24 cellular contexts compared by ENCODE assay signal in genomic region chr20:38065764-38066375, GRCh38. TPM values are rescaled to one million over a fixed set of nuclear protein-coding genes. Genes with fewer than 3 reads are reported as not detected.
A peak's percentile ranks its signal among the peaks of the same experiment; 100 is the strongest.
DNase-seq lines count a peak whose midpoint lies in the region; ATAC-seq and TF ChIP-seq lines count a peak whose summit lies in the region.
"Had no signal": no experiment of that assay in that cellular context is flagged by ENCODE, and none has a peak within 500 bp of the region (broad histone marks: within the 10 kb centered on the region; RNA-seq: fewer than 3 reads in every experiment).

No MANE protein-coding gene starts in this region.

- WGBS in mesendoderm (ENCODE audit: extremely low coverage, insufficient coverage, low lambda C conversion rate) = no CpG with 5 or more reads among the region's 10 CpGs

- no peaks in the 10 kb centered on the region for H3K79me1 ChIP-seq in mesendoderm (ENCODE audit: low read length)

- H3K56ac ChIP-seq in mesendoderm (ENCODE audit: low read length) = no peak overlapping the region

- no peaks in the 10 kb centered on the region for H3K27me3 ChIP-seq in mesendoderm (ENCODE audit: insufficient read depth, low read length, poor library complexity)

- no peak overlapping the region for H2AK5ac ChIP-seq in mesendoderm (ENCODE audit: low read length)

- CTCF ChIA-PET in RWPE1 (lab: Yijun Ruan, JAX) = interaction anchor here (0.8 to 2.2 kb wide), 2 partner anchors 8 to 155 kb away, joined by 3 to 10 read pairs; no protein-coding TSS in a partner anchor

- POLR2A ChIA-PET in RWPE1 (lab: Yijun Ruan, JAX; ENCODE audit: low non-redundant PET) = no interaction called here

- no peak overlapping the region for H3K4me3 ChIP-seq in mesendoderm (ENCODE audit: low read length)
- H3K4me3 ChIP-seq: GM23248, lower lobe of right lung, mucosa of descending colon had no signal

- H3K4me3 Mint-ChIP-seq in HFFc6 = no peak overlapping the region
- H3K4me3 Mint-ChIP-seq: activated CD4-positive, alpha-beta T cell treated with anti-CD3 and anti-CD28 coated beads, Interleukin-2, amount 10 ng/mL, durations not matched to agents 7 days and 5 days; activated naive CD4-positive, alpha-beta T cell treated with anti-CD3 and anti-CD28 coated beads, Interleukin-2, amount 50 U/mL, for 24 hours; activated T-helper 1 cell treated with anti-CD3 and anti-CD28 coated beads, Interleukin-12 subunit alpha, Interleukin-12 subunit beta, Interleukin-2, Interleukin-4 antibody, amounts not matched to agents 30 ng/mL and 10 ng/mL and 1 ng/mL, durations not matched to agents 14 hours and 24 hours and 36 hours; CD8-positive, alpha-beta memory T cell; central memory CD8-positive, alpha-beta T cell; immature natural killer cell; nephron progenitor cell had no signal

- H2BK15ac ChIP-seq in mesendoderm (replicated peaks; ENCODE audit: low read depth) = no peak overlapping the region

- no peak overlapping the region for H3K9ac ChIP-seq in mesendoderm (ENCODE audit: low read length)
- H3K9ac ChIP-seq: GM23248, parathyroid adenoma, SK-N-SH had no signal

- H3K4me2 ChIP-seq in mesendoderm (ENCODE audit: low read length) = no peak overlapping the region
- H3K4me2 ChIP-seq: SK-N-SH had no signal

- no peaks in the 10 kb centered on the region for H3K4me1 ChIP-seq in mesendoderm (ENCODE audit: control insufficient read depth, low read depth, low read length)
- H3K4me1 ChIP-seq: lower lobe of right lung, parathyroid adenoma had no signal

- H3K27ac ChIP-seq in RWPE1 (no peak overlapping the region), mesendoderm (ENCODE audit: low read depth, low read length) (no peak overlapping the region)
- H3K27ac ChIP-seq: GM23248, lower lobe of right lung, parathyroid adenoma had no signal

- no peak overlapping the region for H2BK5ac ChIP-seq in mesendoderm (ENCODE audit: low read length)

- no peaks in the 10 kb centered on the region for H3K9me3 Mint-ChIP-seq in HFFc6
- H3K9me3 Mint-ChIP-seq: activated CD4-positive, alpha-beta T cell treated with anti-CD3 and anti-CD28 coated beads, Interleukin-2, amount 10 ng/mL, durations not matched to agents 7 days and 5 days; activated naive CD4-positive, alpha-beta T cell treated with anti-CD3 and anti-CD28 coated beads, Interleukin-2, amount 50 U/mL, for 24 hours; activated T-helper 1 cell treated with anti-CD3 and anti-CD28 coated beads, Interleukin-12 subunit alpha, Interleukin-12 subunit beta, Interleukin-2, Interleukin-4 antibody, amounts not matched to agents 30 ng/mL and 10 ng/mL and 1 ng/mL, durations not matched to agents 14 hours and 24 hours and 36 hours; CD8-positive, alpha-beta memory T cell; central memory CD8-positive, alpha-beta T cell; immature natural killer cell had no signal

- no peaks in the 10 kb centered on the region for H3K79me2 ChIP-seq in mesendoderm (ENCODE audit: control insufficient read depth, insufficient read depth, low read length)
- H3K79me2 ChIP-seq: parathyroid adenoma had no signal

- H3K36me3 ChIP-seq in mesendoderm (ENCODE audit: control insufficient read depth, insufficient read depth, low read length) = peaks cover 17% of the 10 kb centered on the region

- H4K8ac ChIP-seq in mesendoderm (ENCODE audit: low read depth, low read length) = no peak overlapping the region

- ATAC-seq in left lobe of liver = peak; percentile 79
- ATAC-seq: lower lobe of right lung, mucosa of descending colon had no signal

- no peak overlapping the region for H3K18ac ChIP-seq in mesendoderm (ENCODE audit: low read length)

- H3K4ac ChIP-seq in mesendoderm (ENCODE audit: low read depth, low read length) = no peak overlapping the region

- TF ChIP-seq CTCF in RWPE1 (conservative IDR thresholded peaks at IDR 0.05; ENCODE audit: low read depth) = no peak
- TF ChIP-seq CTCF in HFFc6 (IDR thresholded peaks at IDR 0.05) = no peak

- H2BK120ac ChIP-seq in mesendoderm (ENCODE audit: low read depth, low read length) = no peak overlapping the region

- H3K4me1 Mint-ChIP-seq in HFFc6 (ENCODE audit: low read depth) = peaks cover 9% of the 10 kb centered on the region
- H3K4me1 Mint-ChIP-seq: activated CD4-positive, alpha-beta T cell treated with anti-CD3 and anti-CD28 coated beads, Interleukin-2, amount 10 ng/mL, durations not matched to agents 7 days and 5 days; activated naive CD4-positive, alpha-beta T cell treated with anti-CD3 and anti-CD28 coated beads, Interleukin-2, amount 50 U/mL, for 24 hours; CD8-positive, alpha-beta memory T cell; central memory CD8-positive, alpha-beta T cell; immature natural killer cell; nephron progenitor cell had no signal

- peak; percentile 22 to 61 for DNase-seq in NCI-H446 (lab: John Stamatoyannopoulos, UW)
- no peak for DNase-seq in NCI-H446 treated with DMSO at 0.1 percent for 48 hours (lab: John Stamatoyannopoulos, UW)
- DNase-seq in germinal center (ENCODE audit: low spot score) = peak; percentile 44
- peak; percentile 69 for DNase-seq in left lobe of liver (ENCODE audit: low spot score)
- peak; percentile 48 for DNase-seq in superior temporal gyrus (ENCODE audit: extremely low spot score)
- no peak for DNase-seq in RWPE1 (ENCODE audit: low spot score)
- no peak for DNase-seq in mesendoderm
- no peak for DNase-seq in HFFc6
- DNase-seq: activated CD4-positive, alpha-beta T cell treated with anti-CD3 and anti-CD28 coated beads, Interleukin-2, amount 10 ng/mL, durations not matched to agents 7 days and 5 days; CD8-positive, alpha-beta memory T cell; GM23248; immature natural killer cell; lower lobe of right lung; MM.1S; mucosa of descending colon; NCI-H1417 treated with DMSO at 0.1 percent for 48 hours; NCI-H2171 treated with DMSO at 0.1 percent for 48 hours; nephron progenitor cell; SK-N-SH; T-helper 2 cell had no signal

- H4K5ac ChIP-seq in mesendoderm (ENCODE audit: low read length) = no peak overlapping the region

- H3K27me3 Mint-ChIP-seq in HFFc6 (ENCODE audit: insufficient read depth) = no peaks in the 10 kb centered on the region
- H3K27me3 Mint-ChIP-seq: activated CD4-positive, alpha-beta T cell treated with anti-CD3 and anti-CD28 coated beads, Interleukin-2, amount 10 ng/mL, durations not matched to agents 7 days and 5 days; activated naive CD4-positive, alpha-beta T cell treated with anti-CD3 and anti-CD28 coated beads, Interleukin-2, amount 50 U/mL, for 24 hours; CD8-positive, alpha-beta memory T cell; central memory CD8-positive, alpha-beta T cell had no signal

- no peak overlapping the region for H3K23ac ChIP-seq in mesendoderm (ENCODE audit: low read length)

- H3K27ac Mint-ChIP-seq in HFFc6 = no peak overlapping the region
- H3K27ac Mint-ChIP-seq: activated CD4-positive, alpha-beta T cell treated with anti-CD3 and anti-CD28 coated beads, Interleukin-2, amount 10 ng/mL, durations not matched to agents 7 days and 5 days; activated naive CD4-positive, alpha-beta T cell treated with anti-CD3 and anti-CD28 coated beads, Interleukin-2, amount 50 U/mL, for 24 hours; activated T-helper 1 cell treated with anti-CD3 and anti-CD28 coated beads, Interleukin-12 subunit alpha, Interleukin-12 subunit beta, Interleukin-2, Interleukin-4 antibody, amounts not matched to agents 30 ng/mL and 10 ng/mL and 1 ng/mL, durations not matched to agents 14 hours and 24 hours and 36 hours; immature natural killer cell; nephron progenitor cell had no signal

- H3K36me3 Mint-ChIP-seq in HFFc6 (ENCODE audit: low read depth) = peaks cover 38% of the 10 kb centered on the region

RNA-seq across cellular contexts. Expression of gene RPRD1B, which starts 32.3 kb away (rescaled TPM):
- total RNA-seq in left lobe of liver = 22.8 TPM
- polyA plus RNA-seq in mesendoderm (2013, experiment 1 of 2) = 26.3 TPM
- polyA plus RNA-seq in mesendoderm (2013, experiment 2 of 2) = 25.7 TPM
- 10 to 100 TPM; 15.9 to 20.2 (median 19.2) TPM for total RNA-seq in HFFc6 (2021; fragmentation: NEBNext Ultra II Directional; extraction: Animal tissue kit (Norgen Biotek cat#: 25700))

RNA-seq across cellular contexts. Expression of gene TTI1, which starts 32.6 kb away (rescaled TPM):
- 10.3 TPM for total RNA-seq in left lobe of liver
- polyA plus RNA-seq in mesendoderm (2013, experiment 1 of 2) = 24.7 TPM
- polyA plus RNA-seq in mesendoderm (2013, experiment 2 of 2) = 25.3 TPM
- total RNA-seq in HFFc6 (2021; fragmentation: NEBNext Ultra II Directional; extraction: Animal tissue kit (Norgen Biotek cat#: 25700)) = 10 to 100 TPM; 11.8 to 17.9 (median 14.1) TPM

Comparison
In these comparisons a context has a peak if more than half of its experiments do, and no peak if none do; other contexts are left out.
1. DNase-seq: peak in NCI-H446 (2 of 2), germinal center (single experiment), left lobe of liver (single experiment) and superior temporal gyrus (single experiment); none in NCI-H446 treated with DMSO at 0.1 percent for 48 hours (single experiment), RWPE1 (single experiment), mesendoderm (single experiment) and HFFc6 (single experiment).